In genomic region chr18:8367217-8367988, GRCh38 we compare ENCODE assay signal across 1 cellular context.
TF ChIP-seq lines count a peak whose summit lies in the region.

No MANE protein-coding gene starts in this region.

TF ChIP-seq in HepG2, 621 proteins besides CTCF, POLR2A, EP300 and RAD21 (continued from another document):
- TF ChIP-seq, protein P1, sequence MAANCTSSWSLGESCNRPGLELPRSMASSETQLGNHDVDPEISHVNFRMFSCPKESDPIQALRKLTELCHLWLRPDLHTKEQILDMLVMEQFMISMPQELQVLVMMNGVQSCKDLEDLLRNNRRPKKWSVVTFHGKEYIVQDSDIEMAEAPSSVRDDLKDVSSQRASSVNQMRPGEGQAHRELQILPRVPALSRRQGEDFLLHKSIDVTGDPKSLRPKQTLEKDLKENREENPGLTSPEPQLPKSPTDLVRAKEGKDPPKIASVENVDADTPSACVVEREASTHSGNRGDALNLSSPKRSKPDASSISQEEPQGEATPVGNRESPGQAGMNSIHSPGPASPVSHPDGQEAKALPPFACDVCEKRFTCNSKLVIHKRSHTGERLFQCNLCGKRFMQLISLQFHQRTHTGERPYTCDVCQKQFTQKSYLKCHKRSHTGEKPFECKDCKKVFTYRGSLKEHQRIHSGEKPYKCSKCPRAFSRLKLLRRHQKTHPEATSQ (CRISPR knock-in tag; IDR thresholded peaks at IDR 0.05; ENCODE audit: borderline replicate concordance): no peak
- TF ChIP-seq ZNF572 (CRISPR knock-in tag; IDR thresholded peaks at IDR 0.05) (no peak), GTF2F1 (IDR thresholded peaks at IDR 0.05; ENCODE audit: low read length) (no peak), FOSL2 (CRISPR knock-in tag; IDR thresholded peaks at IDR 0.05) (no peak)
- TF ChIP-seq, protein P2, sequence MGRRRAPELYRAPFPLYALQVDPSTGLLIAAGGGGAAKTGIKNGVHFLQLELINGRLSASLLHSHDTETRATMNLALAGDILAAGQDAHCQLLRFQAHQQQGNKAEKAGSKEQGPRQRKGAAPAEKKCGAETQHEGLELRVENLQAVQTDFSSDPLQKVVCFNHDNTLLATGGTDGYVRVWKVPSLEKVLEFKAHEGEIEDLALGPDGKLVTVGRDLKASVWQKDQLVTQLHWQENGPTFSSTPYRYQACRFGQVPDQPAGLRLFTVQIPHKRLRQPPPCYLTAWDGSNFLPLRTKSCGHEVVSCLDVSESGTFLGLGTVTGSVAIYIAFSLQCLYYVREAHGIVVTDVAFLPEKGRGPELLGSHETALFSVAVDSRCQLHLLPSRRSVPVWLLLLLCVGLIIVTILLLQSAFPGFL (CRISPR knock-in tag; IDR thresholded peaks at IDR 0.05): no peak
- TF ChIP-seq, protein P3, sequence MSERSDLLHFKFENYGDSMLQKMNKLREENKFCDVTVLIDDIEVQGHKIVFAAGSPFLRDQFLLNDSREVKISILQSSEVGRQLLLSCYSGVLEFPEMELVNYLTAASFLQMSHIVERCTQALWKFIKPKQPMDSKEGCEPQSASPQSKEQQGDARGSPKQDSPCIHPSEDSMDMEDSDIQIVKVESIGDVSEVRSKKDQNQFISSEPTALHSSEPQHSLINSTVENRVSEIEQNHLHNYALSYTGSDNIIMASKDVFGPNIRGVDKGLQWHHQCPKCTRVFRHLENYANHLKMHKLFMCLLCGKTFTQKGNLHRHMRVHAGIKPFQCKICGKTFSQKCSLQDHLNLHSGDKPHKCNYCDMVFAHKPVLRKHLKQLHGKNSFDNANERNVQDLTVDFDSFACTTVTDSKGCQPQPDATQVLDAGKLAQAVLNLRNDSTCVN (CRISPR knock-in tag; IDR thresholded peaks at IDR 0.05; ENCODE audit: borderline replicate concordance): no peak
TF ChIP-seq in HepG2: peak in this region for 0.
